In the genomic region with DNA sequence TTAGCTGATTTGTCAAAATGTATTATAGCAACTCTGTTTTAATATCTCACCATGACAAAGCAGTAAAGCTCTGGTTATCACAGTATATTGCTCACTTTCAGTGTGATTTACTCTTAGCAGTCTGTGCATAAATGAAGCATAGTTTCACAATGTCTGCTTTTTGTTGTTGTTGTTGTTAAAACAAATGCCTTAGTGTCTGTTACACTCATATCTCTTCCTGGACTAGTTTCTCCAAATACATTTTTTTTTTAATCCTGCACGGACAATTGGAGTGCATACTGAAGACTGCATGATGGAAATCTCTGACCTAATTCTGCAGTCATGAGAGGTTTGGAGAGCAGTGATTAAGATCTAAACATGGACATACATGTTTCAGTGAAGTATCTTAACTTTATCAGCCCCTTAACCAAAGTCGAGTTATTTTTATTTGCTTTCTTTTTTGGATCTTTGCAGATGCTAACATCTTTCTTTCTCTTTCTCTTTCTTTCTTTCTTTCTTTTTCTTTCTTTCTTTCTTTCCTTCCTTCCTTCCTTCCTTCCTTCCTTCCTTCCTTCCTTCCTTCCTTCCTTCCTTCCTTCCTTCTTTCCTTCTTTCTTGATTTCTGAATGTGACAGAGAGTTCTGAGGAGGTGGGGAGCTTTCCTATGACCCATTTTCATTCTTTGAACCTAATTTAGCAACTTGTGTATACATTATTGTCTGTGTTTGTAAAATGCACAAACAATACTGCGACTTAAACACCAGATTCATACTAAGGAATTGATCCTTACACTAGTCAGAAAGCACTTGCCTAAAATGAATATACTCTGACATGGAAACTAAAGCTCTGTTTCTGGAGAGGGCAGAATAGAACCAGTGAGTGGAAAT, we compare ENCODE assay signal across 17 cellular contexts.
DNase-seq lines count a peak whose midpoint lies in the region; ATAC-seq and TF ChIP-seq lines count a peak whose summit lies in the region.
"Had no signal": no experiment of that assay in that cellular context is flagged by ENCODE, and none has a peak within 500 bp of the region (broad histone marks: within the 10 kb centered on the region; RNA-seq: fewer than 3 reads in every experiment).

No MANE protein-coding gene starts in this region.

- H3K36me3 Mint-ChIP-seq in activated T-helper 2 cell treated with anti-CD3 and anti-CD28 coated beads, Interferon-gamma antibody, Interleukin-2, Interleukin-4, amounts not matched to agents 10 μg/mL and 5 μg/mL and 100 μg/mL, durations not matched to agents 14 hours and 24 hours and 36 hours (ENCODE audit: low read depth): no peaks in the 10 kb centered on the region
- no peaks in the 10 kb centered on the region for H3K36me3 Mint-ChIP-seq in activated T-helper 1 cell treated with anti-CD3 and anti-CD28 coated beads, Interleukin-12 subunit alpha, Interleukin-12 subunit beta, Interleukin-2, Interleukin-4 antibody, amounts not matched to agents 30 ng/mL and 10 ng/mL and 1 ng/mL, durations not matched to agents 14 hours and 24 hours and 36 hours (ENCODE audit: low read depth)
- H3K36me3 Mint-ChIP-seq: CD8-positive, alpha-beta memory T cell had no signal

- DNase-seq in left ventricle myocardium inferior (no peak), right atrium auricular region (ENCODE audit: low spot score) (no peak), foreskin keratinocyte (peak; percentile 44 to 70), NCI-H128 (lab: John Stamatoyannopoulos, UW; ENCODE audit: unreplicated experiment) (no peak), iPS-NIHi11 (ENCODE audit: low spot score) (no peak)
- DNase-seq in activated T-helper 2 cell treated with anti-CD3 and anti-CD28 coated beads, Interferon-gamma antibody, Interleukin-2, Interleukin-4, amounts not matched to agents 10 μg/mL and 5 μg/mL and 100 μg/mL, durations not matched to agents 14 hours and 24 hours and 36 hours (ENCODE audit: low spot score): no peak
- DNase-seq in activated T-helper 1 cell treated with anti-CD3 and anti-CD28 coated beads, Interleukin-12 subunit alpha, Interleukin-12 subunit beta, Interleukin-2, Interleukin-4 antibody, amounts not matched to agents 30 ng/mL and 10 ng/mL and 1 ng/mL, durations not matched to agents 14 hours and 24 hours and 36 hours (ENCODE audit: low spot score): no peak
- DNase-seq: activated CD8-positive, alpha-beta memory T cell treated with anti-CD3 and anti-CD28 coated beads for 24 hours; aorta; CD8-positive, alpha-beta memory T cell; left ventricle myocardium superior; MM.1S; NCI-H524 treated with DMSO at 0.1 percent for 48 hours; testis had no signal

- 24% methylated on average over 3 of the region's 3 CpGs for WGBS in urinary bladder

- H3K4me3 ChIP-seq in left ventricle myocardium inferior: no peak overlapping the region
- no peak overlapping the region for H3K4me3 ChIP-seq in right atrium auricular region
- peak overlapping the region; percentile 18 for H3K4me3 ChIP-seq in urinary bladder (ENCODE audit: low read depth, low read length)
- H3K4me3 ChIP-seq: esophagus muscularis mucosa, prostate gland, testis had no signal

- peak; percentile 63 for ATAC-seq in foreskin keratinocyte
- ATAC-seq: left ventricle myocardium superior had no signal

- TF ChIP-seq CTCF in left ventricle myocardium inferior (IDR thresholded peaks at IDR 0.05; ENCODE audit: borderline replicate concordance): no peak
- TF ChIP-seq CTCF in right atrium auricular region (IDR thresholded peaks at IDR 0.05): no peak
- TF ChIP-seq CTCF in foreskin keratinocyte (conservative IDR thresholded peaks at IDR 0.05): no peak

- H3K4me1 ChIP-seq in left ventricle myocardium inferior (peaks cover 33% of the 10 kb centered on the region), right atrium auricular region (peaks cover 0 to 32% of the 10 kb centered on the region in 2 donors), foreskin keratinocyte (peaks cover 20% of the 10 kb centered on the region), urinary bladder (ENCODE audit: insufficient read depth) (peaks cover 2% of the 10 kb centered on the region)
- H3K4me1 ChIP-seq: prostate gland, testis had no signal

- H3K36me3 ChIP-seq in left ventricle myocardium inferior (no peaks in the 10 kb centered on the region), right atrium auricular region (no peaks in the 10 kb centered on the region), urinary bladder (ENCODE audit: insufficient read depth) (no peaks in the 10 kb centered on the region)
- H3K36me3 ChIP-seq: esophagus muscularis mucosa, prostate gland had no signal

- intact Hi-C loops in left ventricle myocardium inferior (cut with micrococcal nuclease): no loop called here
- intact Hi-C loops in activated T-helper 2 cell treated with anti-CD3 and anti-CD28 coated beads, Interferon-gamma antibody, Interleukin-2, Interleukin-4, amounts not matched to agents 10 μg/mL and 5 μg/mL and 100 μg/mL, durations not matched to agents 14 hours and 24 hours and 36 hours (cut with micrococcal nuclease): loop anchor here (1.0 to 5.0 kb wide), 5 partner anchors 11 to 259 kb away; no protein-coding TSS in a partner anchor
- intact Hi-C loops in activated T-helper 1 cell treated with anti-CD3 and anti-CD28 coated beads, Interleukin-12 subunit alpha, Interleukin-12 subunit beta, Interleukin-2, Interleukin-4 antibody, amounts not matched to agents 30 ng/mL and 10 ng/mL and 1 ng/mL, durations not matched to agents 14 hours and 24 hours and 36 hours (cut with micrococcal nuclease): loop anchor here (2.0 to 5.0 kb wide), 3 partner anchors 99 to 116 kb away; no protein-coding TSS in a partner anchor

- no peaks in the 10 kb centered on the region for H3K27me3 Mint-ChIP-seq in activated T-helper 2 cell treated with anti-CD3 and anti-CD28 coated beads, Interferon-gamma antibody, Interleukin-2, Interleukin-4, amounts not matched to agents 10 μg/mL and 5 μg/mL and 100 μg/mL, durations not matched to agents 14 hours and 24 hours and 36 hours (ENCODE audit: low read depth)
- peaks cover 6% of the 10 kb centered on the region for H3K27me3 Mint-ChIP-seq in activated T-helper 1 cell treated with anti-CD3 and anti-CD28 coated beads, Interleukin-12 subunit alpha, Interleukin-12 subunit beta, Interleukin-2, Interleukin-4 antibody, amounts not matched to agents 30 ng/mL and 10 ng/mL and 1 ng/mL, durations not matched to agents 14 hours and 24 hours and 36 hours (ENCODE audit: insufficient read depth)

- H3K27ac ChIP-seq in left ventricle myocardium inferior (replicated peaks) (peak overlapping the region; percentile 28), right atrium auricular region (no peak overlapping the region), foreskin keratinocyte (peak overlapping the region; percentile 19), urinary bladder (ENCODE audit: low read depth) (peak overlapping the region; percentile 50)
- H3K27ac ChIP-seq: esophagus muscularis mucosa, prostate gland, testis had no signal

- no peaks in the 10 kb centered on the region for H3K27me3 ChIP-seq in left ventricle myocardium inferior (ENCODE audit: low read depth)
- no peaks in the 10 kb centered on the region for H3K27me3 ChIP-seq in right atrium auricular region
- no peaks in the 10 kb centered on the region for H3K27me3 ChIP-seq in foreskin keratinocyte
- H3K27me3 ChIP-seq: esophagus muscularis mucosa, testis had no signal

- H3K4me1 Mint-ChIP-seq in activated T-helper 2 cell treated with anti-CD3 and anti-CD28 coated beads, Interferon-gamma antibody, Interleukin-2, Interleukin-4, amounts not matched to agents 10 μg/mL and 5 μg/mL and 100 μg/mL, durations not matched to agents 14 hours and 24 hours and 36 hours (ENCODE audit: low read depth): peaks cover 49% of the 10 kb centered on the region
- H3K4me1 Mint-ChIP-seq in activated T-helper 1 cell treated with anti-CD3 and anti-CD28 coated beads, Interleukin-12 subunit alpha, Interleukin-12 subunit beta, Interleukin-2, Interleukin-4 antibody, amounts not matched to agents 30 ng/mL and 10 ng/mL and 1 ng/mL, durations not matched to agents 14 hours and 24 hours and 36 hours (ENCODE audit: low read depth): peaks cover 20% of the 10 kb centered on the region

- H3K27ac Mint-ChIP-seq in activated T-helper 2 cell treated with anti-CD3 and anti-CD28 coated beads, Interferon-gamma antibody, Interleukin-2, Interleukin-4, amounts not matched to agents 10 μg/mL and 5 μg/mL and 100 μg/mL, durations not matched to agents 14 hours and 24 hours and 36 hours: no peak overlapping the region
- H3K27ac Mint-ChIP-seq in activated T-helper 1 cell treated with anti-CD3 and anti-CD28 coated beads, Interleukin-12 subunit alpha, Interleukin-12 subunit beta, Interleukin-2, Interleukin-4 antibody, amounts not matched to agents 30 ng/mL and 10 ng/mL and 1 ng/mL, durations not matched to agents 14 hours and 24 hours and 36 hours: no peak overlapping the region

- no peaks in the 10 kb centered on the region for H3K9me3 Mint-ChIP-seq in activated T-helper 2 cell treated with anti-CD3 and anti-CD28 coated beads, Interferon-gamma antibody, Interleukin-2, Interleukin-4, amounts not matched to agents 10 μg/mL and 5 μg/mL and 100 μg/mL, durations not matched to agents 14 hours and 24 hours and 36 hours
- no peaks in the 10 kb centered on the region for H3K9me3 Mint-ChIP-seq in activated T-helper 1 cell treated with anti-CD3 and anti-CD28 coated beads, Interleukin-12 subunit alpha, Interleukin-12 subunit beta, Interleukin-2, Interleukin-4 antibody, amounts not matched to agents 30 ng/mL and 10 ng/mL and 1 ng/mL, durations not matched to agents 14 hours and 24 hours and 36 hours
- H3K9me3 Mint-ChIP-seq: CD8-positive, alpha-beta memory T cell had no signal

- H3K9me3 ChIP-seq in left ventricle myocardium inferior (replicated peaks) (no peaks in the 10 kb centered on the region), right atrium auricular region (no peaks in the 10 kb centered on the region)
- H3K9me3 ChIP-seq: esophagus muscularis mucosa, prostate gland, testis had no signal

- H3K4me3 Mint-ChIP-seq in activated T-helper 2 cell treated with anti-CD3 and anti-CD28 coated beads, Interferon-gamma antibody, Interleukin-2, Interleukin-4, amounts not matched to agents 10 μg/mL and 5 μg/mL and 100 μg/mL, durations not matched to agents 14 hours and 24 hours and 36 hours (ENCODE audit: low read depth): peak overlapping the region; percentile 6
- H3K4me3 Mint-ChIP-seq in activated T-helper 1 cell treated with anti-CD3 and anti-CD28 coated beads, Interleukin-12 subunit alpha, Interleukin-12 subunit beta, Interleukin-2, Interleukin-4 antibody, amounts not matched to agents 30 ng/mL and 10 ng/mL and 1 ng/mL, durations not matched to agents 14 hours and 24 hours and 36 hours: no peak overlapping the region

Comparison
In these comparisons a context has a peak if more than half of its experiments do, and no peak if none do; other contexts are left out.
1. H3K27ac ChIP-seq: peak in left ventricle myocardium inferior (single experiment), foreskin keratinocyte (single experiment) and urinary bladder (single experiment); none in right atrium auricular region (0 of 2).
2. DNase-seq: peak in foreskin keratinocyte (2 of 2); none in left ventricle myocardium inferior (single experiment), right atrium auricular region (single experiment), activated T-helper 2 cell treated with anti-CD3 and anti-CD28 coated beads, Interferon-gamma antibody, Interleukin-2, Interleukin-4, amounts not matched to agents 10 μg/mL and 5 μg/mL and 100 μg/mL, durations not matched to agents 14 hours and 24 hours and 36 hours (single experiment), activated T-helper 1 cell treated with anti-CD3 and anti-CD28 coated beads, Interleukin-12 subunit alpha, Interleukin-12 subunit beta, Interleukin-2, Interleukin-4 antibody, amounts not matched to agents 30 ng/mL and 10 ng/mL and 1 ng/mL, durations not matched to agents 14 hours and 24 hours and 36 hours (single experiment), NCI-H128 (single experiment) and iPS-NIHi11 (single experiment).